In the genomic region with DNA sequence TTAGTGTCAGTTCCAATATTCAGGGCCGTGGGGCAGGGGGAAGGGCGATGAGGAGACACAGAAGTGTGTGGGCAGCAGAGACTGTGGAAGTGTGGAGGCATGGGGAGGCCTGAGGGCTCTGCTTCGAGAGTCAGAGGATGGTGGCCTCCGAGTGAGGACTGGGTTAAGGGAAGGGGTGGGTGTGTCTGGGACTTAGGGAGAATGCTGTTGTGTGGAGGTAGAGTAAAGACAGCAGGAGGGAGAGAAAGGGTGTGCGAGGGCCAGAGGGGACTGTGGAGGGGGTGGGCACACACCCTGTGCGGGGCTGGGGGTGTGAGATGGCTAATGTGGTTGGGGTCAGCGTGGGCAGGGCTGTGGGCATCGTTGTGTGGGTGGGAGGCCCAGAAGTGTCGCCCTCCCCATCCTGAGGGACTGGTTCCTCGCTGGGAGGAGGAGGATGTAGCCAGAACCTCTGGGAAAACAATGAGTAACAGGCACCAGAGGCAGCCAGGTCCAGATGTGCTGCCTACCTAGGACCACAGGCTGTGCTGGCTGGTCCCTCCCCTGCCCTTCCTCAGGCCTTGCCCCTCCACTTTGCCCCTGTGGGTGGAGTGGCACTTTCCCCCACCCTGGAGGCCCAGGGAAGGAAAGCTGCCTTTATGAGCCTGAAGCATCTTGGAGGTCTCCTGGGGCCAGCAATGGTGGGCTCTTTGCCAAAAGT, we compare ENCODE assay signal across 1 cellular context.
TF ChIP-seq lines count a peak whose summit lies in the region.

No MANE protein-coding gene starts in this region.

TF ChIP-seq in GM23338, 12 proteins besides CTCF, POLR2A, EP300 and RAD21 (continued from another document):
- TF ChIP-seq CREB1 (CRISPR knock-in tag; IDR thresholded peaks at IDR 0.05; ENCODE audit: low read depth), result no peak
